33 cellular contexts compared by ENCODE assay signal in genomic region chr9:76980566-76980965, GRCh38. TPM values are rescaled to one million over a fixed set of nuclear protein-coding genes. Genes with fewer than 3 reads are reported as not detected.
"Had no signal": no experiment of that assay in that cellular context is flagged by ENCODE, and none has a peak within 500 bp of the region (broad histone marks: within the 10 kb centered on the region; RNA-seq: fewer than 3 reads in every experiment).

No MANE protein-coding gene starts in this region.

- H3K27ac ChIP-seq: dorsolateral prefrontal cortex, epithelial cell of prostate, gastrocnemius medialis, left lung, neural progenitor cell, parathyroid adenoma, right lobe of liver, thyroid gland, uterus had no signal

- ATAC-seq: esophagus mucosa; gastrocnemius medialis; left lung; naive thymus-derived CD4-positive, alpha-beta T cell; right lobe of liver; stimulated activated naive CD8-positive, alpha-beta T cell treated with anti-CD3 and anti-CD28 coated beads, Interleukin-15, amount 100 ng/mL, for 72 hours had no signal

- H3K4me3 ChIP-seq: dorsolateral prefrontal cortex, gastrocnemius medialis, left lung, neural progenitor cell, right lobe of liver, smooth muscle cell, thyroid gland, uterus had no signal

- H3K4me1 ChIP-seq: gastrocnemius medialis, left lung, neural progenitor cell, parathyroid adenoma, right lobe of liver, thyroid gland, uterus had no signal

- H3K27me3 ChIP-seq: neural progenitor cell, right lobe of liver, thyroid gland, uterus had no signal

- H3K36me3 ChIP-seq: gastrocnemius medialis, left lung, neural progenitor cell, right lobe of liver, thyroid gland, uterus had no signal

- H3K9me3 ChIP-seq: gastrocnemius medialis, left lung, right lobe of liver, thyroid gland, uterus had no signal

- DNase-seq: dorsolateral prefrontal cortex; effector CD4-positive, alpha-beta T cell; gastrocnemius medialis; head of caudate nucleus; kidney; left lung; mesenchymal stem cell; midbrain; naive thymus-derived CD4-positive, alpha-beta T cell; right lobe of liver; stimulated activated CD4-positive, alpha-beta T cell treated with anti-CD3 and anti-CD28 coated beads, Interleukin-12 subunit alpha, Interleukin-12 subunit beta, amount 100 ng/mL, for 4 hours; stimulated activated CD4-positive, alpha-beta T cell treated with anti-CD3 and anti-CD28 coated beads, Interleukin-1b, Interleukin-23, amount 100 ng/mL, for 48 hours; stimulated activated CD4-positive, alpha-beta T cell treated with anti-CD3 and anti-CD28 coated beads, Interleukin-4, amount 100 ng/mL, for 1 hour; stimulated activated CD8-positive, alpha-beta memory T cell treated with anti-CD3 and anti-CD28 coated beads, Interleukin-4, amount 100 ng/mL, for 48 hours; stimulated activated naive CD4-positive, alpha-beta T cell; stimulated activated naive CD8-positive, alpha-beta T cell treated with anti-CD3 and anti-CD28 coated beads, Interleukin-15, amount 100 ng/mL, for 72 hours; thyroid gland; uterus had no signal

RNA-seq across cellular contexts. Expression of gene FOXB2, which starts 38.9 kb away (rescaled TPM):
- total RNA-seq: cerebellum; esophagus mucosa; fibroblast of lung; fibroblast of villous mesenchyme; gastrocnemius medialis; glomerular endothelial cell; kidney; left lung; lower leg skin; lung microvascular endothelial cell; mucosa of gallbladder; naive thymus-derived CD4-positive, alpha-beta T cell; osteoblast; progenitor cell of endocrine pancreas; right lobe of liver; smooth muscle cell; temporal lobe; thyroid gland; uterus had no signal
- polyA plus RNA-seq: fibroblast of lung; naive thymus-derived CD4-positive, alpha-beta T cell; smooth muscle cell had no signal
